Comparison of ENCODE assay signal across 1 cellular context in genomic region chr1:230310381-230311163, GRCh38.
A peak's percentile ranks its signal among the peaks of the same experiment; 100 is the strongest.
TF ChIP-seq lines count a peak whose summit lies in the region.

No MANE protein-coding gene starts in this region.

TF ChIP-seq in K562, 482 proteins besides CTCF, POLR2A, EP300 and RAD21 (continued from another document):
- TF ChIP-seq REST (CRISPR knock-in tag; IDR thresholded peaks at IDR 0.05; ENCODE audit: low read depth) (0 out of 2 replicates have a peak, but pooled peaks have one; percentile 44), CCAR2 (IDR thresholded peaks at IDR 0.05; ENCODE audit: low read depth, low read length) (no peak), ZKSCAN1 (IDR thresholded peaks at IDR 0.05; ENCODE audit: low read depth, low read length) (0 out of 2 replicates have a peak, but pooled peaks have one; percentile 33), SOX6 (IDR thresholded peaks at IDR 0.05) (peak; percentile 25; the same call in 1 of the 2 replicates), SMC3 (conservative IDR thresholded peaks at IDR 0.05; ENCODE audit: insufficient read depth, low read depth, low read length) (peak; percentile 96), ZNF224 (CRISPR knock-in tag; IDR thresholded peaks at IDR 0.05) (no peak), JUND (IDR thresholded peaks at IDR 0.05; ENCODE audit: borderline replicate concordance, low read depth, low read length) (peak; percentile 12; the same call in 1 of the 2 replicates), JUND (tag; IDR thresholded peaks at IDR 0.05; ENCODE audit: borderline replicate concordance, low read depth, low read length) (no peak; the same call in 2 of the 3 replicates), PATZ1 (CRISPR knock-in tag; IDR thresholded peaks at IDR 0.05; ENCODE audit: borderline replicate concordance) (no peak)
